ENCODE assay signal across 19 cellular contexts in the genomic region with DNA sequence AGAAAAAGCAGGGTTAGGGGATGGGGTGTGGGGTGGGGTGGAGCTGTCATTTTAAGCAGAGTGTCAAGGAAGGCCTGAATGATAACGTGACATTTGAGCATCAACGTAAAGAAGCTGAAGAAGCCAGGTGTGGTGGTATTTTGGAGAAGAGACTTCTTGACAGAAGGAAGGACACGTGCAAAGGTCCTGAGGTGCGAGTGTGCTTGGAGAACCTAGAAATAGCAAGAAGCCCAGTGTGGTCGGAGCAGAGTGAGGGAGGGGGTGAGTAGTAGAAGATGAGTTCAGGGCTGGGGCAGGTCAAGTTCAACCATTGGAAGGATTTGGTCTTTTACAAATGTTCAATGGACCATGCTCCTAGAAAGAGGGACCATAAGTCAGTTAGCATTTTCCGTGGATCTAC.
A peak's percentile ranks its signal among the peaks of the same experiment; 100 is the strongest.
DNase-seq lines count a peak whose midpoint lies in the region; ATAC-seq and TF ChIP-seq lines count a peak whose summit lies in the region.
"Had no signal": no experiment of that assay in that cellular context is flagged by ENCODE, and none has a peak within 500 bp of the region (broad histone marks: within the 10 kb centered on the region; RNA-seq: fewer than 3 reads in every experiment).

No MANE protein-coding gene starts in this region.

- CTCF ChIA-PET in activated CD8-positive, alpha-beta memory T cell treated with anti-CD3 and anti-CD28 coated beads, Interleukin-2, amount 10 ng/mL, durations not matched to agents 7 days and 5 days (lab: Charles Lee), result no interaction called here

- no peaks in the 10 kb centered on the region for H3K4me1 ChIP-seq in neural progenitor cell

- H3K9ac ChIP-seq in neural progenitor cell, result no peak overlapping the region

- H3K27me3 ChIP-seq in neural progenitor cell, result peaks cover 23% of the 10 kb centered on the region

- H3K36me3 ChIP-seq in neural progenitor cell, result no peaks in the 10 kb centered on the region

- peak; percentile 4 for DNase-seq in activated CD8-positive, alpha-beta memory T cell treated with anti-CD3 and anti-CD28 coated beads, Interleukin-2, amount 10 ng/mL, durations not matched to agents 7 days and 5 days
- DNase-seq in activated CD8-positive, alpha-beta memory T cell treated with anti-CD3 and anti-CD28 coated beads, Interleukin-2, amount 50 U/mL, for 4 hours, result no peak
- peak; percentile 1 for DNase-seq in left lobe of liver (ENCODE audit: low spot score)
- DNase-seq in sciatic nerve (ENCODE audit: low spot score), result peak; percentile 9
- DNase-seq in activated naive CD8-positive, alpha-beta T cell treated with anti-CD3 and anti-CD28 coated beads for 36 hours, result no peak
- no peak for DNase-seq in neural progenitor cell (ENCODE audit: low spot score)
- DNase-seq in naive thymus-derived CD8-positive, alpha-beta T cell, result no peak
- DNase-seq: 8988T; C1 segment of cervical spinal cord; Calu3; CD4-positive, alpha-beta memory T cell; COR-L47; DMS53; DMS79 treated with DMSO at 0.1 percent for 48 hours; GF-D8; H9; HFFc6 had no signal

- no peaks in the 10 kb centered on the region for H3K9me3 Mint-ChIP-seq in activated CD8-positive, alpha-beta memory T cell treated with anti-CD3 and anti-CD28 coated beads, Interleukin-2, amount 10 ng/mL, durations not matched to agents 7 days and 5 days (ENCODE audit: low read depth)
- no peaks in the 10 kb centered on the region for H3K9me3 Mint-ChIP-seq in activated naive CD8-positive, alpha-beta T cell treated with anti-CD3 and anti-CD28 coated beads for 36 hours
- peaks cover 14% of the 10 kb centered on the region for H3K9me3 Mint-ChIP-seq in neural progenitor cell
- peaks cover 0 to 15% (median 0%) of the 10 kb centered on the region in 9 donors for H3K9me3 Mint-ChIP-seq in naive thymus-derived CD8-positive, alpha-beta T cell
- H3K9me3 Mint-ChIP-seq: GM23338, H9, HFFc6 had no signal

- no peak for ATAC-seq in activated CD8-positive, alpha-beta memory T cell treated with anti-CD3 and anti-CD28 coated beads, Interleukin-2, amount 10 ng/mL, durations not matched to agents 7 days and 5 days
- no peak for ATAC-seq in left lobe of liver
- ATAC-seq in sciatic nerve, result no peak
- no peak for ATAC-seq in naive thymus-derived CD8-positive, alpha-beta T cell
- ATAC-seq: GM23338, HCT116 had no signal

- no peak for TF ChIP-seq CTCF in neural progenitor cell (IDR thresholded peaks at IDR 0.05)

- POLR2A ChIA-PET in naive thymus-derived CD8-positive, alpha-beta T cell (lab: Charles Lee), result no interaction called here

- H3K4me2 ChIP-seq in neural progenitor cell, result no peak overlapping the region
- H3K4me2 ChIP-seq: GM23338 had no signal

- no peak overlapping the region for H2AFZ ChIP-seq in neural progenitor cell (replicated peaks)
- H2AFZ ChIP-seq: GM23338 had no signal

- H3K4me1 Mint-ChIP-seq in activated CD8-positive, alpha-beta memory T cell treated with anti-CD3 and anti-CD28 coated beads, Interleukin-2, amount 10 ng/mL, durations not matched to agents 7 days and 5 days, result no peaks in the 10 kb centered on the region
- no peaks in the 10 kb centered on the region for H3K4me1 Mint-ChIP-seq in activated naive CD8-positive, alpha-beta T cell treated with anti-CD3 and anti-CD28 coated beads for 36 hours
- peaks cover 19% of the 10 kb centered on the region for H3K4me1 Mint-ChIP-seq in neural progenitor cell
- no peaks in the 10 kb centered on the region for H3K4me1 Mint-ChIP-seq in naive thymus-derived CD8-positive, alpha-beta T cell
- H3K4me1 Mint-ChIP-seq: CD4-positive, alpha-beta memory T cell had no signal

- H3F3A ChIP-seq in neural progenitor cell (ENCODE audit: low read depth), result no peaks in the 10 kb centered on the region

- no peak overlapping the region for H3K4me3 ChIP-seq in neural progenitor cell
- H3K4me3 ChIP-seq: GM23338 had no signal

- intact Hi-C loops in sciatic nerve (cut with DNase I), result no loop called here

- H3K27ac ChIP-seq in neural progenitor cell, result no peak overlapping the region

- H3K9me3 ChIP-seq in neural progenitor cell (ENCODE audit: low read depth), result no peaks in the 10 kb centered on the region

- no peaks in the 10 kb centered on the region for H4K20me1 ChIP-seq in neural progenitor cell (ENCODE audit: low read depth)

- H3K79me2 ChIP-seq in neural progenitor cell (ENCODE audit: low read depth), result no peaks in the 10 kb centered on the region

- no peak overlapping the region for H3K4me3 Mint-ChIP-seq in activated CD8-positive, alpha-beta memory T cell treated with anti-CD3 and anti-CD28 coated beads, Interleukin-2, amount 10 ng/mL, durations not matched to agents 7 days and 5 days
- H3K4me3 Mint-ChIP-seq in activated naive CD8-positive, alpha-beta T cell treated with anti-CD3 and anti-CD28 coated beads for 36 hours, result no peak overlapping the region
- H3K4me3 Mint-ChIP-seq in neural progenitor cell, result no peak overlapping the region
- no peak overlapping the region for H3K4me3 Mint-ChIP-seq in naive thymus-derived CD8-positive, alpha-beta T cell
- H3K4me3 Mint-ChIP-seq: CD4-positive, alpha-beta memory T cell; GM23338; H9; HFFc6 had no signal

- no peak overlapping the region for H3K27ac Mint-ChIP-seq in activated CD8-positive, alpha-beta memory T cell treated with anti-CD3 and anti-CD28 coated beads, Interleukin-2, amount 10 ng/mL, durations not matched to agents 7 days and 5 days
- no peak overlapping the region for H3K27ac Mint-ChIP-seq in activated naive CD8-positive, alpha-beta T cell treated with anti-CD3 and anti-CD28 coated beads for 36 hours
- H3K27ac Mint-ChIP-seq in neural progenitor cell, result no peak overlapping the region
- no peak overlapping the region for H3K27ac Mint-ChIP-seq in naive thymus-derived CD8-positive, alpha-beta T cell
- H3K27ac Mint-ChIP-seq: CD4-positive, alpha-beta memory T cell; GM23338; H9; HFFc6 had no signal

- peaks cover 31% of the 10 kb centered on the region for H3K27me3 Mint-ChIP-seq in activated CD8-positive, alpha-beta memory T cell treated with anti-CD3 and anti-CD28 coated beads, Interleukin-2, amount 10 ng/mL, durations not matched to agents 7 days and 5 days
- H3K27me3 Mint-ChIP-seq in activated naive CD8-positive, alpha-beta T cell treated with anti-CD3 and anti-CD28 coated beads for 36 hours, result peaks cover 23% of the 10 kb centered on the region
- peaks cover 6% of the 10 kb centered on the region for H3K27me3 Mint-ChIP-seq in neural progenitor cell (ENCODE audit: insufficient read depth, low read depth)
- H3K27me3 Mint-ChIP-seq in naive thymus-derived CD8-positive, alpha-beta T cell, result peaks cover 23 to 49% (median 27%) of the 10 kb centered on the region in 5 donors

- H3K36me3 Mint-ChIP-seq in activated CD8-positive, alpha-beta memory T cell treated with anti-CD3 and anti-CD28 coated beads, Interleukin-2, amount 10 ng/mL, durations not matched to agents 7 days and 5 days, result no peaks in the 10 kb centered on the region
- H3K36me3 Mint-ChIP-seq in activated naive CD8-positive, alpha-beta T cell treated with anti-CD3 and anti-CD28 coated beads for 36 hours, result no peaks in the 10 kb centered on the region
- H3K36me3 Mint-ChIP-seq in neural progenitor cell, result no peaks in the 10 kb centered on the region
- peaks cover 0 to 5% (median 0%) of the 10 kb centered on the region in 3 donors for H3K36me3 Mint-ChIP-seq in naive thymus-derived CD8-positive, alpha-beta T cell
- H3K36me3 Mint-ChIP-seq: CD4-positive, alpha-beta memory T cell had no signal

Comparison
In these comparisons a context has a peak if more than half of its experiments do, and no peak if none do; other contexts are left out.
1. DNase-seq: peak in activated CD8-positive, alpha-beta memory T cell treated with anti-CD3 and anti-CD28 coated beads, Interleukin-2, amount 10 ng/mL, durations not matched to agents 7 days and 5 days (single experiment), left lobe of liver (single experiment) and sciatic nerve (single experiment); none in activated CD8-positive, alpha-beta memory T cell treated with anti-CD3 and anti-CD28 coated beads, Interleukin-2, amount 50 U/mL, for 4 hours (single experiment), activated naive CD8-positive, alpha-beta T cell treated with anti-CD3 and anti-CD28 coated beads for 36 hours (single experiment), neural progenitor cell (single experiment) and naive thymus-derived CD8-positive, alpha-beta T cell (0 of 10).